Comparison of ENCODE assay signal across 16 cellular contexts in the genomic region with DNA sequence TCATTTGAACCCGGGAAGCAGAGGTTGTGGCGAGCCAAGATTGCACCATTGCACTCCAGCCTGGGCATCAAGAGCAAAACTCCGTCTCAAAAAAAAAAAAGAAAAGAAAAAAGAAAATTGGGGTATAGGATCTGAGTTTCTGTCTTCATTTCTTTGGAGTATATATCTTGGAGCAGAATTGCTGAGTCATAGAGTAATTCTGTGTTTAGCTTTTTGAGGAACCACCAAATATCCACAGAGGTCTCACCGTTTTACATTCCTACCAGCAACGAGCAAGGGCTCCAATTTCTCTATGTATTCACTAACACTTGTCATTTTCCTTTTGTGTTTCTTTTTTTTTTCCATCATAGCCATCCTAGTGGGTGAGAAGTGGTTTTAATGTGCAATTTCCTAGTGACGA.
"Had no signal": no experiment of that assay in that cellular context is flagged by ENCODE, and none has a peak within 500 bp of the region (broad histone marks: within the 10 kb centered on the region; RNA-seq: fewer than 3 reads in every experiment).

No MANE protein-coding gene starts in this region.

- DNase-seq: esophagus squamous epithelium; foreskin fibroblast; kidney; left cardiac atrium; left ventricle myocardium inferior; lower lobe of right lung; natural killer cell; nucleus accumbens; pancreas; right cardiac atrium; stimulated activated CD4-positive, alpha-beta T cell treated with anti-CD3 and anti-CD28 coated beads, Interleukin-2, amount 100 ng/mL, for 48 hours; stimulated activated naive CD8-positive, alpha-beta T cell treated with anti-CD3 and anti-CD28 coated beads, Interleukin-15, Interleukin-2, amounts not matched to agents 100 U/mL and 50 U/mL, for 24 hours; tibial artery; upper lobe of left lung; uterus had no signal

- ATAC-seq: gastroesophageal sphincter; left cardiac atrium; lower lobe of right lung; natural killer cell; pancreas; right cardiac atrium; stimulated activated naive CD8-positive, alpha-beta T cell treated with anti-CD3 and anti-CD28 coated beads, Interleukin-15, Interleukin-2, amounts not matched to agents 100 U/mL and 50 U/mL, for 24 hours had no signal
